Comparison of ENCODE assay signal across 8 cellular contexts in the genomic region with DNA sequence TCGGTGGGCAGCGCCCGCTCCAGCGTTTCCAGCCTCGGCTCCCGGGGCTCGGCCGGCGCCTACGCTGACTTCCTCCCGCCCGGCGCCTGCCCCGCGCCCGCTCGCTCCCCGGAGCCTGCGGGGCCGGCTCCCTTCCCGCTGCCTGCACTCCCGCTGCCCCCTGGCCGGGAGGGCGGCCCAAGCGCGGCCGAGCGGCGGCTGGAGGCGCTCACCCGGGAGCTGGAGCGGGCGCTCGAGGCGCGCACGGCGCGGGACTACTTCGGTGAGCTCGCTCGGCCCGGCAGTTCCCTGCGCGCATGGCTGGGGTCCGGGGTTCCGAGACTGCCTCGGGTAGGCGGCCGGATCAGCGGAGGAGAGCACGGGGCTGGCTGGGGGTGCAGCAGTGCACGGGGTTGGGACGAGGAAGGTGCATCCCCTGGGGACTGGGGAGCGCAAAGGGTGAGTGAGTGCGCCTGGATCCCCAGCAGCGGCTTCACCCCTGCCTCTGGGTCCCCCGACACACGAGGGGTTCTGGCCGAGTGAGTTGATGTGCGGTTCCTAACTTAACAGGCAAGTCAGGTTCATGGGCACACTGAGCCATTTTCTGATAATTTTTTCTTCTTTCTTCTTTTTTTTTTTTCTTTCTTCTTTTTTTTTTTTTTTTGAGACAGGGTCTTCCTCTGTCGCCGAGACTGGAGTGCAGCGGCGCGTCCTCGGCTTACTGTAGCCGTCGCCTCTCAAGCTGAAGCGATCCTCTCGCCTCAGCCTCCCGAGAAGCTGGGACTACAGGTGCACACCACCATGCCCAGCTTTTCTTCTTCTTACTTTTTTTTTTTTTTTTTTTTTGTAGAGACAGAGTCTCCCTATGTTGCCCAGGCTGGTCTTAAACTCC. TPM values are rescaled to one million over a fixed set of nuclear protein-coding genes. Genes with fewer than 3 reads are reported as not detected.
DNase-seq lines count a peak whose midpoint lies in the region; ATAC-seq, FAIRE-seq and TF ChIP-seq lines count a peak whose summit lies in the region.

No MANE protein-coding gene starts in this region.

- no peak for TF ChIP-seq CTCF in fibroblast of pulmonary artery (IDR thresholded peaks at IDR 0.05; ENCODE audit: low read length, missing control alignments)

- TF ChIP-seq POLR2A in GM12892 (IDR thresholded peaks at IDR 0.05; ENCODE audit: low read depth, low read length): no peak

- no peaks in the 10 kb centered on the region for H3K9me3 ChIP-seq in SK-N-MC (ENCODE audit: low read depth, low read length)
- H3K9me3 ChIP-seq in neuron (ENCODE audit: low read length): peaks cover 1% of the 10 kb centered on the region

- no peak overlapping the region for H3K27ac ChIP-seq in SK-N-MC

- H3K36me3 ChIP-seq in SK-N-MC (ENCODE audit: insufficient read depth, low read length) (no peaks in the 10 kb centered on the region), neuron (ENCODE audit: insufficient read depth, low read length) (no peaks in the 10 kb centered on the region)

- no peaks in the 10 kb centered on the region for H3K27me3 ChIP-seq in neuron (ENCODE audit: insufficient read depth, low read length)

- peak overlapping the region; percentile 78 for H2AFZ ChIP-seq in neuron (ENCODE audit: low read depth, low read length)

- FAIRE-seq in GM12892 (lab: Jason Lieb, UNC): no peak

- H3K4me1 ChIP-seq in neuron (ENCODE audit: insufficient read depth, low read length): peaks cover 12% of the 10 kb centered on the region

- DNase-seq in COLO668 (lab: John Stamatoyannopoulos, UW; ENCODE audit: unreplicated experiment) (peak; percentile 14), SK-N-MC (ENCODE audit: low read depth, low spot score) (no peak), fibroblast of pulmonary artery (ENCODE audit: low read depth) (peak; percentile 46), GM12892 (ENCODE audit: insufficient read length) (no peak), Ammon's horn (ENCODE audit: low spot score) (no peak)

- peak overlapping the region; percentile 63 for H3K4me3 ChIP-seq in SK-N-MC
- peak overlapping the region; percentile 66 for H3K4me3 ChIP-seq in fibroblast of pulmonary artery (replicated peaks; ENCODE audit: low read depth, low read length)
- peak overlapping the region; percentile 77 for H3K4me3 ChIP-seq in neuron (ENCODE audit: low read length)

- ATAC-seq in GM19351 (IDR thresholded peaks at IDR 0.05; ENCODE audit: unreplicated experiment) (no peak), GM21825 (IDR thresholded peaks at IDR 0.05; ENCODE audit: unreplicated experiment) (no peak)

- H3K9ac ChIP-seq in SK-N-MC (ENCODE audit: insufficient read length): no peak overlapping the region

RNA-seq across cellular contexts. Expression of gene WTIP, which starts 1.1 kb away (rescaled TPM):
- 0.06 TPM for polyA plus RNA-seq in GM12892 (2012; ENCODE audit: missing spikeins)

RNA-seq across cellular contexts. Expression of gene UBA2, which starts 54.4 kb away (rescaled TPM):
- polyA plus RNA-seq in GM12892 (2012; ENCODE audit: missing spikeins): 118 TPM

Comparison
In these comparisons a context has a peak if more than half of its experiments do, and no peak if none do; other contexts are left out.
1. DNase-seq: peak in COLO668 (single experiment) and fibroblast of pulmonary artery (single experiment); none in SK-N-MC (single experiment), GM12892 (single experiment) and Ammon's horn (single experiment).
2. Peak in every context shown above with its lines, with median percentiles within 50 percentile points of each other: H3K4me3 ChIP-seq.